ENCODE assay signal across 23 cellular contexts in genomic region chr21:42361286-42361685, GRCh38. TPM values are rescaled to one million over a fixed set of nuclear protein-coding genes. Genes with fewer than 3 reads are reported as not detected.
A peak's percentile ranks its signal among the peaks of the same experiment; 100 is the strongest.
DNase-seq lines count a peak whose midpoint lies in the region; ATAC-seq and TF ChIP-seq lines count a peak whose summit lies in the region.
"Had no signal": no experiment of that assay in that cellular context is flagged by ENCODE, and none has a peak within 500 bp of the region (broad histone marks: within the 10 kb centered on the region; RNA-seq: fewer than 3 reads in every experiment).

No MANE protein-coding gene starts in this region.

- peaks cover 17% of the 10 kb centered on the region for H3K36me3 Mint-ChIP-seq in glutamatergic neuron (ENCODE audit: unreplicated experiment)
- H3K36me3 Mint-ChIP-seq: CD14-positive monocyte; CD8-positive, alpha-beta memory T cell; T-cell had no signal

- no peak overlapping the region for H3K4me3 ChIP-seq in upper lobe of right lung

- H3K27ac ChIP-seq in upper lobe of right lung = no peak overlapping the region
- H3K27ac ChIP-seq: 22Rv1, RWPE1 had no signal

- H3K4me3 Mint-ChIP-seq in glutamatergic neuron (ENCODE audit: unreplicated experiment) = no peak overlapping the region
- H3K4me3 Mint-ChIP-seq: CD14-positive monocyte; CD8-positive, alpha-beta memory T cell; T-cell had no signal

- H3K27ac Mint-ChIP-seq in glutamatergic neuron (ENCODE audit: unreplicated experiment) = peak overlapping the region; percentile 88
- H3K27ac Mint-ChIP-seq: CD14-positive monocyte, T-cell had no signal

- DNase-seq in NCI-H1436 (lab: John Stamatoyannopoulos, UW) = peak; percentile 29
- DNase-seq in NCI-H1436 treated with DMSO at 0.1 percent for 48 hours (lab: John Stamatoyannopoulos, UW) = no peak
- DNase-seq in NCI-H1092 treated with DMSO at 0.1 percent for 48 hours (lab: John Stamatoyannopoulos, UW) = peak; percentile 8
- DNase-seq in NCI-H524 (lab: John Stamatoyannopoulos, UW) = peak; percentile 97 to 99
- peak; percentile 59 for DNase-seq in glutamatergic neuron
- DNase-seq in erythroblast (lab: John Stamatoyannopoulos, UW) = no peak
- DNase-seq in HUDEP-2 (lab: John Stamatoyannopoulos, UW; ENCODE audit: unreplicated experiment in 76 of 76) = no peak
- no peak for DNase-seq in upper lobe of right lung
- DNase-seq: BE2C; CD8-positive, alpha-beta memory T cell; Karpas-422; NCI-H1105; NCI-H2081; NCI-H446 treated with DMSO at 0.1 percent for 48 hours; SHP77; T-cell had no signal

- no peaks in the 10 kb centered on the region for H3K36me3 ChIP-seq in upper lobe of right lung
- H3K36me3 ChIP-seq: BE2C had no signal

- H3K27me3 Mint-ChIP-seq in glutamatergic neuron (ENCODE audit: unreplicated experiment) = peaks cover 5% of the 10 kb centered on the region

- H3K9me3 ChIP-seq in upper lobe of right lung = no peaks in the 10 kb centered on the region
- H3K9me3 ChIP-seq: BE2C had no signal

- intact Hi-C loops in upper lobe of right lung (cut with DNase I) = no loop called here

- TF ChIP-seq CTCF in glutamatergic neuron (IDR thresholded peaks at IDR 0.05; ENCODE audit: partially characterized antibody, unreplicated experiment) (no peak), upper lobe of right lung (IDR thresholded peaks at IDR 0.05) (no peak)

- H3K27me3 ChIP-seq in upper lobe of right lung = peaks cover 9% of the 10 kb centered on the region

- H3K4me1 Mint-ChIP-seq in glutamatergic neuron (ENCODE audit: low read depth, unreplicated experiment) = peaks cover 29% of the 10 kb centered on the region

- H3K9me3 Mint-ChIP-seq in glutamatergic neuron (ENCODE audit: unreplicated experiment) = peaks cover 10% of the 10 kb centered on the region

- no peak for ATAC-seq in upper lobe of right lung
- ATAC-seq: HepG2, Panc1, T-cell had no signal

- no peaks in the 10 kb centered on the region for H3K4me1 ChIP-seq in upper lobe of right lung
- H3K4me1 ChIP-seq: BE2C had no signal

- no peak for TF ChIP-seq POLR2A in erythroblast (IDR thresholded peaks at IDR 0.05; ENCODE audit: low read length)

RNA-seq across cellular contexts. Expression of gene TFF1, which starts 5.0 kb away (rescaled TPM):
- total RNA-seq in glutamatergic neuron (ENCODE audit: unreplicated experiment) (not detected), upper lobe of right lung (not detected)
- total RNA-seq: CD8-positive, alpha-beta memory T cell; SK-MEL-5 had no signal

RNA-seq across cellular contexts. Expression of gene TFF2, which starts 10.5 kb away (rescaled TPM):
- total RNA-seq in glutamatergic neuron (ENCODE audit: unreplicated experiment) (not detected), upper lobe of right lung (not detected)
- total RNA-seq: CD8-positive, alpha-beta memory T cell; HepG2; SK-MEL-5 had no signal

RNA-seq across cellular contexts. Expression of gene TMPRSS3, which starts 34.6 kb away (rescaled TPM):
- 0.71 TPM for total RNA-seq in glutamatergic neuron (ENCODE audit: unreplicated experiment)
- total RNA-seq in upper lobe of right lung = 4.1 TPM

RNA-seq across cellular contexts. Expression of gene UBASH3A, which starts 42.4 kb away (rescaled TPM):
- total RNA-seq in glutamatergic neuron (ENCODE audit: unreplicated experiment) = not detected
- total RNA-seq in upper lobe of right lung = 1.5 TPM
- total RNA-seq: HepG2, HT-29, SK-MEL-5 had no signal

RNA-seq across cellular contexts. Expression of gene TFF3, which starts 46.1 kb away (rescaled TPM):
- total RNA-seq in glutamatergic neuron (ENCODE audit: unreplicated experiment) (not detected), upper lobe of right lung (19.6 TPM)
- total RNA-seq: CD8-positive, alpha-beta memory T cell had no signal

Comparison
In these comparisons a context has a peak if more than half of its experiments do, and no peak if none do; other contexts are left out.
1. DNase-seq: peak in NCI-H1436 (single experiment), NCI-H1092 treated with DMSO at 0.1 percent for 48 hours (single experiment), NCI-H524 (2 of 2) and glutamatergic neuron (single experiment); none in NCI-H1436 treated with DMSO at 0.1 percent for 48 hours (single experiment), erythroblast (0 of 2), HUDEP-2 (0 of 76) and upper lobe of right lung (single experiment).